ENCODE assay signal across 8 cellular contexts in the genomic region with DNA sequence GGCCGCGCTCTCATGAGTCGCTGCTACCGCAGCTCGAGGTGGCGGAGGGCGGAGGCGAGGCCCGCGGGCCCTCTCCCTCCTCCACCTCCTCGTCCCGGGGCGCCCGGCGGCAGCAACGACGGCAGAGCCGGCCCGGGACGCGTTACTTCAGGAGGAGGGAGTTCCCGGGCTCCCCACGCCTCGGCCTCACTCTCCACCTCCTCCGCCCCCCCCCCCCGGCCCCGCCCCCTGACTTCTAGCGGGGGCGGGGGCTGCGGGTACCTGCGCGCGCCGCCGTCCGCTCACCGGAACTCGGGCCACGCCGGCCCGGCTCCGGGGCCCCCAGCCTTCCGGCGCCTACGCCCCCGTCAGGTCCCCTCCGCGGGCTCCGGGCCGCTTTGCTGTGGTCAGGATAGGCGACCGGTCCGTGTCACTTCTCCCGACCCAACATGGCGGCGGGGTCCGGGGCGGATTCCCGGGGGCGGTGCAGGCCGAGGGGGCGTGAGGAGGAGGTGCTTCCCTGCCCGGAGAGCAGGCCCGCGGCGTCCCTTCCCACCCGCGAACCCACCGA. TPM values are rescaled to one million over a fixed set of nuclear protein-coding genes. Genes with fewer than 3 reads are reported as not detected.
A peak's percentile ranks its signal among the peaks of the same experiment; 100 is the strongest.
DNase-seq lines count a peak whose midpoint lies in the region; ATAC-seq, FAIRE-seq and TF ChIP-seq lines count a peak whose summit lies in the region.

TSS of gene YES1 (minus strand) at position 120 of the 550 bp plus-strand sequence. CDS start 55,415 bp downstream, outside the sequence.

- WGBS in pancreas, 2 donors: 0% methylated on average over 43 to 69 of the region's 69 CpGs
- WGBS in thyroid gland, 2 donors: 1% methylated on average over 16 of the region's 69 CpGs; no CpG with 5 or more reads in 1 of the 2 donors

- peak within 1 kb of the TSS; percentile 100 for H3K27ac Mint-ChIP-seq in activated naive CD4-positive, alpha-beta T cell treated with anti-CD3 and anti-CD28 coated beads, Interleukin-2, amount 50 U/mL, for 24 hours

- DNase-seq in D341Med (ENCODE audit: low spot score) (peak; percentile 95), HPDE6-E6E7 (ENCODE audit: extremely low spot score) (peak; percentile 62), SK-N-DZ (ENCODE audit: low spot score) (peak; percentile 70), glomerular endothelial cell (ENCODE audit: extremely low read depth, low read depth, low spot score) (no peak), pancreas (peak; percentile 77 to 92 (median 82)), thyroid gland (peak; percentile 84 to 85)

- intact Hi-C loops in pancreas (cut with DNase I) (no loop called here), thyroid gland (cut with DNase I) (no loop called here)

- H3K36me3 Mint-ChIP-seq in activated naive CD4-positive, alpha-beta T cell treated with anti-CD3 and anti-CD28 coated beads, Interleukin-2, amount 50 U/mL, for 24 hours: peaks cover 3% of the 10 kb centered on the region

- FAIRE-seq in pancreas (lab: Jason Lieb, UNC): no peak

- H3K27me3 ChIP-seq in pancreas (no peaks in the 10 kb centered on the region), thyroid gland (no peaks in the 10 kb centered on the region)

- peak in 1 of 2 donors; percentile 76 for TF ChIP-seq POLR2A in thyroid gland (IDR thresholded peaks at IDR 0.05)

- peak within 1 kb of the TSS; percentile 99 for H3K4me3 Mint-ChIP-seq in activated naive CD4-positive, alpha-beta T cell treated with anti-CD3 and anti-CD28 coated beads, Interleukin-2, amount 50 U/mL, for 24 hours

- ATAC-seq in GM19455 (IDR thresholded peaks at IDR 0.05; ENCODE audit: unreplicated experiment) (peak; percentile 54), pancreas (peak; percentile 91 to 94 (median 92))

- H3K4me1 Mint-ChIP-seq in activated naive CD4-positive, alpha-beta T cell treated with anti-CD3 and anti-CD28 coated beads, Interleukin-2, amount 50 U/mL, for 24 hours: peaks cover 72% of the 10 kb centered on the region

- H3K4me3 ChIP-seq in pancreas (peak within 1 kb of the TSS; percentile 66 to 96 (median 84)), thyroid gland (replicated peaks in 1 of 3) (peak within 1 kb of the TSS; percentile 80 to 96 (median 89))

- H3K9me3 Mint-ChIP-seq in activated naive CD4-positive, alpha-beta T cell treated with anti-CD3 and anti-CD28 coated beads, Interleukin-2, amount 50 U/mL, for 24 hours: no peaks in the 10 kb centered on the region

- H3K27ac ChIP-seq in pancreas (peak within 1 kb of the TSS; percentile 85 to 92 (median 88)), thyroid gland (peak within 1 kb of the TSS; percentile 93 to 98 (median 98))

- TF ChIP-seq CTCF in pancreas (IDR thresholded peaks at IDR 0.05): no peak
- TF ChIP-seq CTCF in thyroid gland (IDR thresholded peaks at IDR 0.05): no peak

- no peaks in the 10 kb centered on the region for H3K36me3 ChIP-seq in pancreas
- H3K36me3 ChIP-seq in thyroid gland: no peaks in the 10 kb centered on the region

- H3K4me1 ChIP-seq in pancreas (peaks cover 10 to 18% (median 13%) of the 10 kb centered on the region in 3 donors), thyroid gland (peaks cover 13 to 15% of the 10 kb centered on the region in 2 donors)

- no peaks in the 10 kb centered on the region for H3K27me3 Mint-ChIP-seq in activated naive CD4-positive, alpha-beta T cell treated with anti-CD3 and anti-CD28 coated beads, Interleukin-2, amount 50 U/mL, for 24 hours

- H3K9me3 ChIP-seq in pancreas (no peaks in the 10 kb centered on the region), thyroid gland (no peaks in the 10 kb centered on the region)

RNA-seq across cellular contexts. Expression of gene YES1, which starts in this region (rescaled TPM):
- polyA plus RNA-seq in SK-N-DZ (2014; cell fraction: cytosol; rRNA removed): 39.1 and 57.9 TPM in 2 replicates
- polyA plus RNA-seq in SK-N-DZ (2014; cell fraction: nucleus; rRNA removed): 9.3 and 19.6 TPM in 2 replicates
- 175 and 180 TPM in 2 replicates for total RNA-seq in glomerular endothelial cell
- total RNA-seq in pancreas: 10 to 100 TPM; 28.1 to 35.2 (median 30.7) TPM
- polyA plus RNA-seq in pancreas: 10 to 100 TPM; 10.7 to 11.4 TPM
- 100 to 1,000 TPM in 1 of 4 donors, 10 to 100 TPM in 3; 68.1 to 107 (median 80.3) TPM for total RNA-seq in thyroid gland
